Comparison of ENCODE assay signal across 11 cellular contexts in the genomic region with DNA sequence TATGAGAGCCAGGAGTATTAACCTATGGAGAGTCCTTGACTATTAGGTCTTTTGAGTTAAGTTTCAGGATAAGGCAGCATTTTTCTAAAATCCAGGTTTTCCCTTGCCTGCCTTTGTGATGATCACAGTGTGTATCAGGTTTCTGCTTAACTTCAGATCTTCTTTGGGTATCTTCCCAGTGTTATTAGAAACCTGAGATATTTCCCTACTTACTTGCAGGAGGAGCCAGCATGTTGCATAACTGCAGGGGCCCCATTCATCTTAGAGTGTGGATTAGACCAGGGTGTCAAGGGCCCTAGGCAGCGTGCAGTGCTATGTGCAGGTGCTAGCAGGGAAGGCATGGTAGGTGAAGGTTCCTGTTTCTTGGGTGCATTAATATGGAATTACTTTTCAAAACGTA.
DNase-seq lines count a peak whose midpoint lies in the region; ATAC-seq, FAIRE-seq and TF ChIP-seq lines count a peak whose summit lies in the region.
"Had no signal": no experiment of that assay in that cellular context is flagged by ENCODE, and none has a peak within 500 bp of the region (broad histone marks: within the 10 kb centered on the region; RNA-seq: fewer than 3 reads in every experiment).

No MANE protein-coding gene starts in this region.

- FAIRE-seq in H1 (lab: Jason Lieb, UNC) = no peak

- no peak overlapping the region for H2AK5ac ChIP-seq in H1 (ENCODE audit: low read depth, low read length)

- no peak for TF ChIP-seq POLR2A in H1 (IDR thresholded peaks at IDR 0.05; ENCODE audit: control extremely low read depth in 1 of 2, low read depth in 2 of 2, low read length in 2 of 2)

- no peaks in the 10 kb centered on the region for H3K36me3 ChIP-seq in H1 (ENCODE audit: control insufficient read depth in 2 of 4, insufficient read depth in 4 of 4, low read length in 3 of 4)

- peak overlapping the region in 1 of 2 experiments; percentile 26; a peak in 1 of 4 replicates for H3K4me2 ChIP-seq in H1 (ENCODE audit: insufficient read depth in 1 of 2, low read depth in 2 of 2, low read length in 2 of 2)

- no peak overlapping the region for H3K4ac ChIP-seq in H1 (replicated peaks; ENCODE audit: insufficient read length, low read depth, low read length)

- no peak overlapping the region for H2BK15ac ChIP-seq in H1 (ENCODE audit: low read length)

- DNase-seq in AG20443 (ENCODE audit: low spot score) (peak; percentile 21), LNCaP clone FGC (ENCODE audit: low read depth) (peak; percentile 13), H1 (ENCODE audit: low read depth in 1 of 2, low spot score in 2 of 2) (no peak), neural crest cell (ENCODE audit: low read depth, low spot score) (no peak), GF-D8 (lab: John Stamatoyannopoulos, UW) (no peak), activated gamma-delta T cell (lab: John Stamatoyannopoulos, UW) (no peak), NCI-H774 (lab: John Stamatoyannopoulos, UW) (no peak)
- DNase-seq: activated CD4-positive, alpha-beta T cell treated with anti-CD3 and anti-CD28 coated beads for 36 hours; CD4-positive, alpha-beta T cell; Kasumi-1 had no signal

- peaks cover 2% of the 10 kb centered on the region for H3K9me3 Mint-ChIP-seq in neural crest cell

- H3K14ac ChIP-seq in H1 (ENCODE audit: insufficient read length) = no peak overlapping the region

- H2BK12ac ChIP-seq in H1 (ENCODE audit: low read depth, low read length) = no peak overlapping the region

- peaks cover 2 to 13% of the 10 kb centered on the region in 2 experiments for H4K20me1 ChIP-seq in H1 (replicated peaks in 1 of 2; ENCODE audit: control insufficient read depth in 1 of 2, insufficient read depth in 2 of 2, low read length in 2 of 2)

- POLR2A ChIA-PET in H1 (lab: Charles Lee; ENCODE audit: partially characterized antibody) = interaction anchor here (0.8 to 1.0 kb wide), 2 partner anchors 16 to 73 kb away, joined by 3 to 4 read pairs; no protein-coding TSS in a partner anchor

- H3K79me1 ChIP-seq in H1 (ENCODE audit: low read depth, low read length) = peaks cover 16% of the 10 kb centered on the region; the same call in 1 of the 2 replicates

- no peak overlapping the region for H2AFZ ChIP-seq in H1 (ENCODE audit: low read length)

- peaks cover 5% of the 10 kb centered on the region for H3K36me3 Mint-ChIP-seq in neural crest cell (ENCODE audit: low read depth)

- no peak overlapping the region for H3K27ac ChIP-seq in H1 (ENCODE audit: low read depth, low read length)

- peaks cover 2% of the 10 kb centered on the region; the same call in 1 of the 2 replicates for H3K23me2 ChIP-seq in H1 (ENCODE audit: low read depth, low read length)

- no peak for TF ChIP-seq CTCF in LNCaP clone FGC (IDR thresholded peaks at IDR 0.05; ENCODE audit: control insufficient read depth, extremely low read depth, insufficient read depth)
- no peak for TF ChIP-seq CTCF in H1 (IDR thresholded peaks at IDR 0.05; ENCODE audit: control extremely low read depth in 1 of 3, insufficient read depth in 1 of 3, low read depth in 1 of 3, low read length in 3 of 3)
- no peak for TF ChIP-seq CTCF in neural crest cell (conservative IDR thresholded peaks at IDR 0.05)

- peaks cover 2 to 16% (median 9%) of the 10 kb centered on the region in 4 experiments; a peak in 6 of 7 replicates for H3K4me1 ChIP-seq in H1 (replicated peaks in 1 of 4; ENCODE audit: control insufficient read depth in 3 of 4, insufficient read depth in 4 of 4, low read length in 3 of 4)

- H3K4me1 Mint-ChIP-seq in neural crest cell = peaks cover 55% of the 10 kb centered on the region

- no peak overlapping the region for H4K91ac ChIP-seq in H1 (replicated peaks; ENCODE audit: insufficient read length, low read length)

- 75% methylated on average over 2 of the region's 2 CpGs; no CpG with 5 or more reads in 1 of the 2 experiments for WGBS in H1 (ENCODE audit: extremely low coverage in 1 of 2, insufficient coverage in 1 of 2, insufficient read length in 1 of 2, insufficient replicate concordance in 2 of 2, low coverage in 1 of 2, low lambda C conversion rate in 2 of 2, missing lambda C conversion rate in 1 of 2), 2 experiments

- H4K5ac ChIP-seq in H1 (ENCODE audit: insufficient read length, low read depth, low read length) = no peak overlapping the region

- H3K4me3 Mint-ChIP-seq in neural crest cell = no peak overlapping the region
- H3K4me3 Mint-ChIP-seq: activated CD4-positive, alpha-beta T cell treated with anti-CD3 and anti-CD28 coated beads for 36 hours; CD4-positive, alpha-beta T cell had no signal

- no peak for TF ChIP-seq EP300 in H1 (IDR thresholded peaks at IDR 0.05; ENCODE audit: borderline replicate concordance in 1 of 2, low read depth in 2 of 2, low read length in 2 of 2)

- H3K23ac ChIP-seq in H1 (ENCODE audit: insufficient read length) = no peak overlapping the region

- no peaks in the 10 kb centered on the region for H3K27me3 Mint-ChIP-seq in neural crest cell (ENCODE audit: low read depth)

- H2BK120ac ChIP-seq in H1 (replicated peaks; ENCODE audit: low read depth, low read length) = no peak overlapping the region

- no peak for TF ChIP-seq RAD21 in H1 (IDR thresholded peaks at IDR 0.05 in 1 of 2, conservative IDR thresholded peaks at IDR 0.05 in 1 of 2; ENCODE audit: low read depth in 2 of 2, low read length in 2 of 2)

- no peak overlapping the region for H3K9ac ChIP-seq in H1 (replicated peaks in 1 of 4; ENCODE audit: extremely low read depth in 1 of 4, low read depth in 3 of 4, low read length in 3 of 4)

- H3K27ac Mint-ChIP-seq in neural crest cell (ENCODE audit: unreplicated experiment) = peak overlapping the region; percentile 27
- H3K27ac Mint-ChIP-seq: activated CD4-positive, alpha-beta T cell treated with anti-CD3 and anti-CD28 coated beads for 36 hours; CD4-positive, alpha-beta T cell had no signal

- no peak overlapping the region for H3K18ac ChIP-seq in H1 (ENCODE audit: extremely low read depth, low read length)

- no peak for ATAC-seq in HG03354 (IDR thresholded peaks at IDR 0.05; ENCODE audit: poor library complexity, severe bottlenecking, unreplicated experiment)
- ATAC-seq: activated CD4-positive, alpha-beta T cell treated with anti-CD3 and anti-CD28 coated beads for 36 hours had no signal

- no peak overlapping the region for H3K56ac ChIP-seq in H1 (replicated peaks; ENCODE audit: insufficient read length, low read depth, low read length)

- H3K9me3 ChIP-seq in H1 (ENCODE audit: insufficient read depth in 2 of 2, low read depth in 1 of 2, low read length in 1 of 2) = no peaks in the 10 kb centered on the region

- H2BK20ac ChIP-seq in H1 (ENCODE audit: low read length) = no peak overlapping the region

- no peak overlapping the region for H4K8ac ChIP-seq in H1 (ENCODE audit: extremely low read depth, insufficient read depth, low read length)

- H3K79me2 ChIP-seq in H1 (ENCODE audit: control insufficient read depth in 1 of 2, insufficient read depth in 2 of 2, low read length in 2 of 2) = peaks cover 4 to 90% of the 10 kb centered on the region in 2 experiments

- no peak overlapping the region; the same call in 1 of the 2 replicates for H2BK5ac ChIP-seq in H1 (ENCODE audit: low read depth, low read length)

- H3K4me3 ChIP-seq in LNCaP clone FGC (ENCODE audit: low read depth, low read length) (no peak overlapping the region), H1 (ENCODE audit: extremely low read depth in 1 of 4, insufficient read depth in 2 of 4, low read depth in 3 of 4, low read length in 4 of 4) (peak overlapping the region in 1 of 4 experiments; percentile 8; a peak in 1 of 8 replicates)

- CTCF ChIA-PET in H1 (lab: Charles Lee; ENCODE audit: partially characterized antibody) = interaction anchor here (0.6 to 2.2 kb wide), 12 partner anchors 8 to 107 kb away, joined by 3 to 8 read pairs (median 4); no protein-coding TSS in a partner anchor

- no peaks in the 10 kb centered on the region for H3K27me3 ChIP-seq in H1 (replicated peaks in 1 of 4; ENCODE audit: control insufficient read depth in 3 of 4, extremely low read depth in 1 of 4, insufficient read depth in 3 of 4, low read length in 3 of 4)

TF ChIP-seq in H1, 55 proteins besides CTCF, POLR2A, EP300 and RAD21:
- no peak for TF ChIP-seq SP2 (IDR thresholded peaks at IDR 0.05; ENCODE audit: low read length)
- TF ChIP-seq CEBPB (IDR thresholded peaks at IDR 0.05; ENCODE audit: low read depth, low read length) = peak; percentile 62; the same call in 1 of the 2 replicates
TF ChIP-seq in H1: peak in this region for 1.

Comparison
In these comparisons a context has a peak if more than half of its experiments do, and no peak if none do; other contexts are left out.
1. DNase-seq: peak in AG20443 (single experiment) and LNCaP clone FGC (single experiment); none in H1 (0 of 2), neural crest cell (single experiment), GF-D8 (single experiment), activated gamma-delta T cell (single experiment) and NCI-H774 (single experiment).